ENCODE assay signal across 8 cellular contexts in genomic region chr12:102119674-102120563, GRCh38. TPM values are rescaled to one million over a fixed set of nuclear protein-coding genes. Genes with fewer than 3 reads are reported as not detected.
DNase-seq lines count a peak whose midpoint lies in the region; ATAC-seq and TF ChIP-seq lines count a peak whose summit lies in the region.

Gene NUP37 (minus strand): TSS chr12:102120114. CDS start chr12:102118518, 1,596 bp downstream.
Gene PARPBP (plus strand): TSS chr12:102120183. CDS start chr12:102123889, 3,706 bp downstream.

- H3K4me3 ChIP-seq in Karpas-422 (ENCODE audit: low read length) (peak within 1 kb of the TSS; percentile 99), fibroblast of mammary gland (ENCODE audit: control insufficient read depth, low read depth, low read length) (peak within 1 kb of the TSS; percentile 89)

- H3K27me3 ChIP-seq in Karpas-422 (ENCODE audit: low read length): no peaks in the 10 kb centered on the region

- DNase-seq in Daoy (ENCODE audit: low read depth): peak; percentile 96
- peak; percentile 96 for DNase-seq in Karpas-422
- DNase-seq in RPMI7951 (ENCODE audit: low read depth): peak; percentile 85
- peak; percentile 78 to 87 for DNase-seq in activated T-helper 1 cell treated with anti-CD3 and anti-CD28 coated beads, Interleukin-2, amount 50 U/mL, for 16 hours (ENCODE audit: low read depth in 1 of 2, low spot score in 1 of 2)
- DNase-seq in fibroblast of mammary gland (ENCODE audit: low read depth): peak; percentile 81
- DNase-seq in naive thymus-derived CD8-positive, alpha-beta T cell: peak; percentile 86 to 95 (median 91)
- DNase-seq in stimulated activated naive CD4-positive, alpha-beta T cell (lab: John Stamatoyannopoulos, UW): peak; percentile 82 to 92 (median 88)

- peak within 1 kb of the TSS; percentile 73 for H3K27ac ChIP-seq in Karpas-422 (ENCODE audit: low read length)

- peak within 1 kb of the TSS; percentile 85 for H3K4me2 ChIP-seq in Karpas-422 (ENCODE audit: low read depth, low read length, poor library complexity, severe bottlenecking)

- peak within 1 kb of the TSS; percentile 90 to 95 (median 92) for H3K4me3 Mint-ChIP-seq in naive thymus-derived CD8-positive, alpha-beta T cell

- POLR2A ChIA-PET in naive thymus-derived CD8-positive, alpha-beta T cell (lab: Charles Lee): interaction anchor here (1.1 kb wide), 1 partner anchor 58 kb away, joined by 8 read pairs; the partner anchor contains the start of gene WASHC3

- TF ChIP-seq CTCF in fibroblast of mammary gland (conservative IDR thresholded peaks at IDR 0.05; ENCODE audit: control insufficient read depth, insufficient read depth, low read depth, low read length): no peak

- peaks cover 33% of the 10 kb centered on the region for H3K4me1 ChIP-seq in Karpas-422 (ENCODE audit: low read length)

- H3K9me3 Mint-ChIP-seq in naive thymus-derived CD8-positive, alpha-beta T cell: no peaks in the 10 kb centered on the region

- peaks cover 48% of the 10 kb centered on the region; the same call in 1 of the 2 replicates for H3K36me3 ChIP-seq in Karpas-422 (ENCODE audit: insufficient read depth, low read length)

- no peaks in the 10 kb centered on the region for H3K9me2 ChIP-seq in Karpas-422 (replicated peaks; ENCODE audit: insufficient read depth, low read length)

- H2AFZ ChIP-seq in Karpas-422 (ENCODE audit: low read length): peak within 1 kb of the TSS; percentile 88; the same call in 1 of the 2 replicates

- H3K27ac Mint-ChIP-seq in naive thymus-derived CD8-positive, alpha-beta T cell: peak within 1 kb of the TSS; percentile 81 to 98 (median 96)

- H4K20me1 ChIP-seq in Karpas-422 (ENCODE audit: insufficient read depth, low read depth, low read length): no peaks in the 10 kb centered on the region

- H3K36me3 Mint-ChIP-seq in naive thymus-derived CD8-positive, alpha-beta T cell: peaks cover 6 to 27% (median 22%) of the 10 kb centered on the region in 3 donors

- H3K79me2 ChIP-seq in Karpas-422 (ENCODE audit: low read length): peaks cover 76% of the 10 kb centered on the region

- H3K9ac ChIP-seq in Karpas-422 (ENCODE audit: low read length): peak within 1 kb of the TSS; percentile 96

- ATAC-seq in GM21825 (IDR thresholded peaks at IDR 0.05; ENCODE audit: unreplicated experiment): peak; percentile 97
- peak; percentile 96 to 98 for ATAC-seq in naive thymus-derived CD8-positive, alpha-beta T cell

- H3K27me3 Mint-ChIP-seq in naive thymus-derived CD8-positive, alpha-beta T cell: no peaks in the 10 kb centered on the region

- H3K4me1 Mint-ChIP-seq in naive thymus-derived CD8-positive, alpha-beta T cell: peaks cover 8 to 25% (median 17%) of the 10 kb centered on the region in 4 donors

- no peaks in the 10 kb centered on the region for H3K9me3 ChIP-seq in Karpas-422 (ENCODE audit: low read length)

RNA-seq across cellular contexts. Expression of gene NUP37, which starts in this region (rescaled TPM):
- total RNA-seq in Daoy (2014; rRNA removed; shearing (Covaris generic)): 135 and 146 TPM in 2 replicates
- 65.7 and 108 TPM in 2 replicates for total RNA-seq in Karpas-422 (2014; rRNA removed; shearing (Covaris generic); ENCODE audit: low replicate concordance)
- total RNA-seq in RPMI7951 (2014; rRNA removed; shearing (Covaris generic)): 74.9 and 82.5 TPM in 2 replicates
- 10 to 100 TPM; 20.4 to 20.5 TPM for total RNA-seq in naive thymus-derived CD8-positive, alpha-beta T cell
- 10 to 100 TPM; 23.0 to 34.4 (median 23.8) TPM for polyA plus RNA-seq in naive thymus-derived CD8-positive, alpha-beta T cell

RNA-seq across cellular contexts. Expression of gene PARPBP, which starts in this region (rescaled TPM):
- 43.3 and 66.3 TPM in 2 replicates for total RNA-seq in Daoy (2014; rRNA removed; shearing (Covaris generic))
- total RNA-seq in Karpas-422 (2014; rRNA removed; shearing (Covaris generic); ENCODE audit: low replicate concordance): 13.7 and 49.6 TPM in 2 replicates
- total RNA-seq in RPMI7951 (2014; rRNA removed; shearing (Covaris generic)): 43.1 and 59.6 TPM in 2 replicates
- 1 to 10 TPM; 1.3 to 1.8 TPM for total RNA-seq in naive thymus-derived CD8-positive, alpha-beta T cell
- polyA plus RNA-seq in naive thymus-derived CD8-positive, alpha-beta T cell: 1 to 10 TPM; 1.2 to 2.1 (median 1.9) TPM

Comparison
In these comparisons a context has a peak if more than half of its experiments do, and no peak if none do; other contexts are left out.
1. Peak in every context shown above with its lines: DNase-seq, ATAC-seq, H3K4me3 ChIP-seq and H3K27ac ChIP-seq.